11 cellular contexts compared by ENCODE assay signal in the genomic region with DNA sequence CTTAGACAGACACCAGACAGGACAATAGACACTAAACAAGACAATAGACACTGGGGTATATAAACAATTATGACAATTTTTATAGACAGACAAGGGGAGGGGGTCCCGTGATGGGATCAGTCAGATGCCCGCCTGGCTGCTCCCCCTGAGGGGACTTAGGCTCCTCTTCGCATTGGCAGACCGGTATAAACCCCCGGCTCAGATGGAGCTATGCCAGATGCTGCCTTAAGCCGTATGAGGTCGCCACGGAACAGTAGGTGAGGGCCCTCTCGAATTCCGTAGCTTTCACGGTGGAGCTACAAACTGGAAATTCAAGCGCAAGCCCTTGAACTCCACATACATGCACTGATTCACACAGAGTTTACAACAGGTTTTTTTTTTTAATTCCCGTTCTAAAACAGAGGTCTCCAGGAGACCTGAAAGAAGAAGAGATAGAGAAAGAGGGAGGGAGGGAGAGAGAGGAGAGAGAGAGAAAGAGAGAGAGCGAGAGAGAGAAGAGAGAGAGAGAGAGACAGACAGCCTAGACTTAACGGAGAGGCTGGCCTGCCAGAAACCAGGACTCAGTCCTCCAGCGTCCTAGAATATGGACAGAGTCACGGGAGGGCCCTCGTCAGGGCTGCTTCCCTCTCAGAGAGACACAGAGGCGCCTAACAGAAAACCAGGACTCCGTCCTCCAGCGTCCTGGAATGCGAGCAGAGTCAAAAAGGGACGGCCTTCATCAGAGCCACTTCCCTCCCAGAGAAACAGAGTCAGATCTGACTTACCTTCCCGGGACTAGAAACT. TPM values are rescaled to one million over a fixed set of nuclear protein-coding genes. Genes with fewer than 3 reads are reported as not detected.
DNase-seq lines count a peak whose midpoint lies in the region; FAIRE-seq and TF ChIP-seq lines count a peak whose summit lies in the region.
"Had no signal": no experiment of that assay in that cellular context is flagged by ENCODE, and none has a peak within 500 bp of the region (broad histone marks: within the 10 kb centered on the region; RNA-seq: fewer than 3 reads in every experiment).

No MANE protein-coding gene starts in this region.

- H3K4me2 ChIP-seq in neural cell (ENCODE audit: low read length): no peak overlapping the region

- DNase-seq in GM10248 (ENCODE audit: extremely low spot score) (no peak), fibroblast of gingiva (ENCODE audit: low read depth) (peak; percentile 4), HuH-7 (ENCODE audit: low spot score) (no peak), midbrain (lab: John Stamatoyannopoulos, UW) (no peak), lower leg skin (ENCODE audit: low spot score in 2 of 2) (no peak), urothelium cell line (ENCODE audit: low spot score) (no peak)
- DNase-seq: KG1 had no signal

- no peak overlapping the region for H3K27ac Mint-ChIP-seq in T-helper 1 cell treated with Interleukin-12 subunit alpha and Interleukin-12 subunit beta and Interleukin-4 antibody, amounts not matched to agents 30 μg/mL and 1 μg/mL, for 36 hours

- H3K9me3 Mint-ChIP-seq in T-helper 1 cell treated with Interleukin-12 subunit alpha and Interleukin-12 subunit beta and Interleukin-4 antibody, amounts not matched to agents 30 μg/mL and 1 μg/mL, for 36 hours: no peaks in the 10 kb centered on the region

- H3K9me3 ChIP-seq in neural cell (ENCODE audit: low read length): no peaks in the 10 kb centered on the region
- H3K9me3 ChIP-seq: neutrophil had no signal

- no peaks in the 10 kb centered on the region for H3F3A ChIP-seq in neural cell (ENCODE audit: insufficient read depth, low read length, poor library complexity, severe bottlenecking)

- CTCF ChIA-PET in GM10248 (lab: Yijun Ruan, JAX): interaction anchor here (1.0 kb wide), 1 partner anchor 162 kb away, joined by 3 read pairs; no protein-coding TSS in a partner anchor

- H3K4me3 ChIP-seq in neural cell (ENCODE audit: low read length) (no peak overlapping the region), lower leg skin (ENCODE audit: low read depth, poor library complexity, severe bottlenecking) (no peak overlapping the region)

- H3K27me3 ChIP-seq in neural cell (ENCODE audit: insufficient read depth, low read depth, low read length): peaks cover 22% of the 10 kb centered on the region

- H3K9ac ChIP-seq in neural cell (ENCODE audit: low read length): no peak overlapping the region

- intact Hi-C loops in lower leg skin (cut with DNase I; ENCODE audit: low total_unique reads): loop anchor here (10.0 kb wide), 1 partner anchor 129 kb away; no protein-coding TSS in a partner anchor

- no peak overlapping the region for H2AFZ ChIP-seq in neural cell (ENCODE audit: low read depth, low read length)

- no peaks in the 10 kb centered on the region for H4K20me1 ChIP-seq in neural cell (ENCODE audit: insufficient read depth)

- peak; percentile 11 for TF ChIP-seq CTCF in GM10248 (IDR thresholded peaks at IDR 0.05; ENCODE audit: control extremely low read depth, extremely low read depth, low read depth, missing control alignments)
- peak; percentile 18 for TF ChIP-seq CTCF in neural cell (IDR thresholded peaks at IDR 0.05; ENCODE audit: poor library complexity, severe bottlenecking)
- no peak for TF ChIP-seq CTCF in lower leg skin (IDR thresholded peaks at IDR 0.05)

- H3K9me2 ChIP-seq in neural cell (ENCODE audit: insufficient read depth, low read length): no peaks in the 10 kb centered on the region

- peak overlapping the region; percentile 31 for H3K4me3 Mint-ChIP-seq in T-helper 1 cell treated with Interleukin-12 subunit alpha and Interleukin-12 subunit beta and Interleukin-4 antibody, amounts not matched to agents 30 μg/mL and 1 μg/mL, for 36 hours

- H3K27me3 Mint-ChIP-seq in T-helper 1 cell treated with Interleukin-12 subunit alpha and Interleukin-12 subunit beta and Interleukin-4 antibody, amounts not matched to agents 30 μg/mL and 1 μg/mL, for 36 hours (ENCODE audit: low read depth): peaks cover 52% of the 10 kb centered on the region

- no peak for FAIRE-seq in urothelium cell line (lab: Jason Lieb, UNC)
- FAIRE-seq: GM18507 had no signal

- POLR2A ChIA-PET in GM10248 (lab: Yijun Ruan, JAX): interaction anchor here (0.7 kb wide), 1 partner anchor 58 kb away, joined by 5 read pairs; no protein-coding TSS in a partner anchor

- WGBS in lower leg skin, 2 donors: 23 to 29% methylated on average over 24 of the region's 24 CpGs

- peaks cover 4% of the 10 kb centered on the region for H3K4me1 Mint-ChIP-seq in T-helper 1 cell treated with Interleukin-12 subunit alpha and Interleukin-12 subunit beta and Interleukin-4 antibody, amounts not matched to agents 30 μg/mL and 1 μg/mL, for 36 hours (ENCODE audit: low read depth)

- peak; percentile 21 for TF ChIP-seq RAD21 in neural cell (conservative IDR thresholded peaks at IDR 0.05)

- TF ChIP-seq EP300 in neural cell (conservative IDR thresholded peaks at IDR 0.05; ENCODE audit: poor library complexity, severe bottlenecking): no peak

- no peak overlapping the region for H3K27ac ChIP-seq in neural cell (ENCODE audit: low read length)
- H3K27ac ChIP-seq: neutrophil had no signal

- no peaks in the 10 kb centered on the region for H3K79me2 ChIP-seq in neural cell (replicated peaks; ENCODE audit: insufficient read depth, low read length)

- no peaks in the 10 kb centered on the region for H3K36me3 ChIP-seq in neural cell (ENCODE audit: insufficient read depth, low read length)
- H3K36me3 ChIP-seq: neutrophil had no signal

- H3K36me3 Mint-ChIP-seq in T-helper 1 cell treated with Interleukin-12 subunit alpha and Interleukin-12 subunit beta and Interleukin-4 antibody, amounts not matched to agents 30 μg/mL and 1 μg/mL, for 36 hours (ENCODE audit: low read depth): peaks cover 5% of the 10 kb centered on the region

- no peak for TF ChIP-seq POLR2A in lower leg skin (IDR thresholded peaks at IDR 0.05)

TF ChIP-seq in neural cell, 6 proteins besides CTCF, POLR2A, EP300 and RAD21:
- TF ChIP-seq POLR2AphosphoS5 (IDR thresholded peaks at IDR 0.05) (no peak), REST (IDR thresholded peaks at IDR 0.05; ENCODE audit: borderline replicate concordance) (no peak), MXI1 (conservative IDR thresholded peaks at IDR 0.05; ENCODE audit: poor library complexity, severe bottlenecking) (no peak), SMC3 (conservative IDR thresholded peaks at IDR 0.05; ENCODE audit: poor library complexity) (no peak), EZH2 (IDR thresholded peaks at IDR 0.05; ENCODE audit: borderline replicate concordance, insufficient read depth, low read length, poor library complexity, severe bottlenecking) (no peak), TAF1 (IDR thresholded peaks at IDR 0.05; ENCODE audit: low read depth) (no peak)

RNA-seq across cellular contexts. Expression of gene TMEM54, which starts 24.4 kb away (rescaled TPM):
- 2.1 TPM in 1 of 2 replicates, not detected in the other for polyA plus RNA-seq in neural cell
- polyA minus RNA-seq in neural cell: not detected in 2 replicates
- 100 to 1,000 TPM; 122 to 245 (median 198) TPM for total RNA-seq in lower leg skin

RNA-seq across cellular contexts. Expression of gene RNF19B, which starts 39.1 kb away (rescaled TPM):
- polyA plus RNA-seq in neural cell: 22.1 and 30.8 TPM in 2 replicates
- polyA minus RNA-seq in neural cell: 46.0 and 46.3 TPM in 2 replicates
- total RNA-seq in lower leg skin: 10 to 100 TPM; 29.5 to 42.6 (median 37.5) TPM

RNA-seq across cellular contexts. Expression of gene HPCA, which starts 39.3 kb away (rescaled TPM):
- polyA plus RNA-seq in neural cell: 1.9 TPM in 1 of 2 replicates, not detected in the other
- polyA minus RNA-seq in neural cell: 1.2 TPM in 1 of 2 replicates, not detected in the other
- under 1 TPM in 1 of 4 donors, not detected in 3; 0.19 TPM for total RNA-seq in lower leg skin

RNA-seq across cellular contexts. Expression of gene FNDC5, which starts 54.8 kb away (rescaled TPM):
- 20.5 and 21.6 TPM in 2 replicates for polyA plus RNA-seq in neural cell
- polyA minus RNA-seq in neural cell: 18.5 and 20.8 TPM in 2 replicates
- under 1 TPM in 2 of 4 donors, not detected in 2; 0.27 to 0.58 TPM for total RNA-seq in lower leg skin

Comparison
In these comparisons a context has a peak if more than half of its experiments do, and no peak if none do; other contexts are left out.
1. CTCF ChIP-seq: peak in GM10248 (single experiment) and neural cell (single experiment); none in lower leg skin (0 of 3).